ENCODE assay signal across 1 cellular context in the genomic region with DNA sequence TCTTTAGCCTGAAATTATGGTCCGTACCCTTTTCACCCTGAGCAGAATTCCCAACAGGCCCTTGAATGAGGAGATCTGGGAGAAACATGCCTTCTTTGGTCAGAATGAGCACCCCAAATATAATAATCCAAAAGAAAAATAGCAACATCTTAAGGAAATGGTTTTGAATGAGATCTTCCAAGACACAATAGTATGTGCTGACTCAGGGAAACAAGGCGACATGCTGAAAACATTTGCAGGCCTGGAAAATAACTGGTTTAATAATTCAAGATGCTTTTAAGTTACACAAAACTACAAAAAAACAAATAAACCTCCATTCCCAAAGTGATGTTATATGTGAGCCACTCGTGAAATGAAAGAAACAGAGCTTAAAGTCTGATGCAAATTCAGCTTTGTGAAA.
TF ChIP-seq lines count a peak whose summit lies in the region.

No MANE protein-coding gene starts in this region.

TF ChIP-seq in GM23338, 12 proteins besides CTCF, POLR2A, EP300 and RAD21 (continued from another document):
- TF ChIP-seq, protein P1, sequence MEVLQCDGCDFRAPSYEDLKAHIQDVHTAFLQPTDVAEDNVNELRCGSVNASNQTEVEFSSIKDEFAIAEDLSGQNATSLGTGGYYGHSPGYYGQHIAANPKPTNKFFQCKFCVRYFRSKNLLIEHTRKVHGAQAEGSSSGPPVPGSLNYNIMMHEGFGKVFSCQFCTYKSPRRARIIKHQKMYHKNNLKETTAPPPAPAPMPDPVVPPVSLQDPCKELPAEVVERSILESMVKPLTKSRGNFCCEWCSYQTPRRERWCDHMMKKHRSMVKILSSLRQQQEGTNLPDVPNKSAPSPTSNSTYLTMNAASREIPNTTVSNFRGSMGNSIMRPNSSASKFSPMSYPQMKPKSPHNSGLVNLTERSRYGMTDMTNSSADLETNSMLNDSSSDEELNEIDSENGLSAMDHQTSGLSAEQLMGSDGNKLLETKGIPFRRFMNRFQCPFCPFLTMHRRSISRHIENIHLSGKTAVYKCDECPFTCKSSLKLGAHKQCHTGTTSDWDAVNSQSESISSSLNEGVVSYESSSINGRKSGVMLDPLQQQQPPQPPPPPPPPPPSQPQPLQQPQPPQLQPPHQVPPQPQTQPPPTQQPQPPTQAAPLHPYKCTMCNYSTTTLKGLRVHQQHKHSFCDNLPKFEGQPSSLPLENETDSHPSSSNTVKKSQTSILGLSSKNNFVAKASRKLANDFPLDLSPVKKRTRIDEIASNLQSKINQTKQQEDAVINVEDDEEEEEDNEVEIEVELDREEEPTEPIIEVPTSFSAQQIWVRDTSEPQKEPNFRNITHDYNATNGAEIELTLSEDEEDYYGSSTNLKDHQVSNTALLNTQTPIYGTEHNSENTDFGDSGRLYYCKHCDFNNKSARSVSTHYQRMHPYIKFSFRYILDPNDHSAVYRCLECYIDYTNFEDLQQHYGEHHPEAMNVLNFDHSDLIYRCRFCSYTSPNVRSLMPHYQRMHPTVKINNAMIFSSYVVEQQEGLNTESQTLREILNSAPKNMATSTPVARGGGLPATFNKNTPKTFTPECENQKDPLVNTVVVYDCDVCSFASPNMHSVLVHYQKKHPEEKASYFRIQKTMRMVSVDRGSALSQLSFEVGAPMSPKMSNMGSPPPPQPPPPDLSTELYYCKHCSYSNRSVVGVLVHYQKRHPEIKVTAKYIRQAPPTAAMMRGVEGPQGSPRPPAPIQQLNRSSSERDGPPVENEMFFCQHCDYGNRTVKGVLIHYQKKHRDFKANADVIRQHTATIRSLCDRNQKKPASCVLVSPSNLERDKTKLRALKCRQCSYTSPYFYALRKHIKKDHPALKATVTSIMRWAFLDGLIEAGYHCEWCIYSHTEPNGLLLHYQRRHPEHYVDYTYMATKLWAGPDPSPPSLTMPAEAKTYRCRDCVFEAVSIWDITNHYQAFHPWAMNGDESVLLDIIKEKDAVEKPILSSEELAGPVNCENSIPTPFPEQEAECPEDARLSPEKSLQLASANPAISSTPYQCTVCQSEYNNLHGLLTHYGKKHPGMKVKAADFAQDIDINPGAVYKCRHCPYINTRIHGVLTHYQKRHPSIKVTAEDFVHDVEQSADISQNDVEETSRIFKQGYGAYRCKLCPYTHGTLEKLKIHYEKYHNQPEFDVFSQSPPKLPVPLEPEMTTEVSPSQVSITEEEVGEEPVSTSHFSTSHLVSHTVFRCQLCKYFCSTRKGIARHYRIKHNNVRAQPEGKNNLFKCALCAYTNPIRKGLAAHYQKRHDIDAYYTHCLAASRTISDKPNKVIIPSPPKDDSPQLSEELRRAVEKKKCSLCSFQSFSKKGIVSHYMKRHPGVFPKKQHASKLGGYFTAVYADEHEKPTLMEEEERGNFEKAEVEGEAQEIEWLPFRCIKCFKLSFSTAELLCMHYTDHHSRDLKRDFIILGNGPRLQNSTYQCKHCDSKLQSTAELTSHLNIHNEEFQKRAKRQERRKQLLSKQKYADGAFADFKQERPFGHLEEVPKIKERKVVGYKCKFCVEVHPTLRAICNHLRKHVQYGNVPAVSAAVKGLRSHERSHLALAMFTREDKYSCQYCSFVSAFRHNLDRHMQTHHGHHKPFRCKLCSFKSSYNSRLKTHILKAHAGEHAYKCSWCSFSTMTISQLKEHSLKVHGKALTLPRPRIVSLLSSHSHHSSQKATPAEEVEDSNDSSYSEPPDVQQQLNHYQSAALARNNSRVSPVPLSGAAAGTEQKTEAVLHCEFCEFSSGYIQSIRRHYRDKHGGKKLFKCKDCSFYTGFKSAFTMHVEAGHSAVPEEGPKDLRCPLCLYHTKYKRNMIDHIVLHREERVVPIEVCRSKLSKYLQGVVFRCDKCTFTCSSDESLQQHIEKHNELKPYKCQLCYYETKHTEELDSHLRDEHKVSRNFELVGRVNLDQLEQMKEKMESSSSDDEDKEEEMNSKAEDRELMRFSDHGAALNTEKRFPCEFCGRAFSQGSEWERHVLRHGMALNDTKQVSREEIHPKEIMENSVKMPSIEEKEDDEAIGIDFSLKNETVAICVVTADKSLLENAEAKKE (CRISPR knock-in tag; IDR thresholded peaks at IDR 0.05), result no peak
- TF ChIP-seq STAT1 (IDR thresholded peaks at IDR 0.05; ENCODE audit: unreplicated experiment) (no peak), POLR2AphosphoS5 (IDR thresholded peaks at IDR 0.05; ENCODE audit: low read depth) (no peak), NANOG (IDR thresholded peaks at IDR 0.05; ENCODE audit: borderline replicate concordance) (no peak), ZNF114 (CRISPR knock-in tag; IDR thresholded peaks at IDR 0.05) (no peak)
TF ChIP-seq in GM23338: peak in this region for 0.
